In genomic region chr2:28274911-28275685, GRCh38 we compare ENCODE assay signal across 8 cellular contexts.
DNase-seq lines count a peak whose midpoint lies in the region; TF ChIP-seq lines count a peak whose summit lies in the region.

No MANE protein-coding gene starts in this region.

- H3K9me3 Mint-ChIP-seq in T-helper 2 cell treated with Interferon-gamma antibody and Interleukin-4, amounts not matched to agents 5 μg/mL and 100 μg/mL, for 36 hours: no peaks in the 10 kb centered on the region
- H3K9me3 Mint-ChIP-seq in type B pancreatic cell: no peaks in the 10 kb centered on the region
- H3K9me3 Mint-ChIP-seq in activated naive CD8-positive, alpha-beta T cell treated with anti-CD3 and anti-CD28 coated beads for 36 hours: no peaks in the 10 kb centered on the region

- no peak for DNase-seq in T-helper 2 cell treated with Interferon-gamma antibody and Interleukin-4, amounts not matched to agents 5 μg/mL and 100 μg/mL, for 36 hours (ENCODE audit: low spot score)
- DNase-seq in T-helper 2 cell: no peak
- DNase-seq in UCSD-AML1 (lab: John Stamatoyannopoulos, UW; ENCODE audit: unreplicated experiment): peak; percentile 38
- DNase-seq in hepatic stellate cell (ENCODE audit: low spot score): peak; percentile 37
- DNase-seq in type B pancreatic cell (ENCODE audit: extremely low spot score, unreplicated experiment): no peak
- no peak for DNase-seq in NCI-H774 (lab: John Stamatoyannopoulos, UW)
- no peak for DNase-seq in NCI-H2196 treated with DMSO at 0.1 percent for 48 hours (lab: John Stamatoyannopoulos, UW; ENCODE audit: unreplicated experiment)
- DNase-seq in activated naive CD8-positive, alpha-beta T cell treated with anti-CD3 and anti-CD28 coated beads for 36 hours: no peak

- no peak for TF ChIP-seq CTCF in type B pancreatic cell (conservative IDR thresholded peaks at IDR 0.05)

- no peaks in the 10 kb centered on the region for H3K27me3 Mint-ChIP-seq in T-helper 2 cell treated with Interferon-gamma antibody and Interleukin-4, amounts not matched to agents 5 μg/mL and 100 μg/mL, for 36 hours (ENCODE audit: low read depth)
- no peaks in the 10 kb centered on the region for H3K27me3 Mint-ChIP-seq in type B pancreatic cell
- no peaks in the 10 kb centered on the region for H3K27me3 Mint-ChIP-seq in activated naive CD8-positive, alpha-beta T cell treated with anti-CD3 and anti-CD28 coated beads for 36 hours

- H3K4me3 Mint-ChIP-seq in T-helper 2 cell treated with Interferon-gamma antibody and Interleukin-4, amounts not matched to agents 5 μg/mL and 100 μg/mL, for 36 hours: peak overlapping the region; percentile 13
- no peak overlapping the region for H3K4me3 Mint-ChIP-seq in type B pancreatic cell
- H3K4me3 Mint-ChIP-seq in activated naive CD8-positive, alpha-beta T cell treated with anti-CD3 and anti-CD28 coated beads for 36 hours: no peak overlapping the region

- H3K27ac Mint-ChIP-seq in T-helper 2 cell treated with Interferon-gamma antibody and Interleukin-4, amounts not matched to agents 5 μg/mL and 100 μg/mL, for 36 hours: no peak overlapping the region
- peak overlapping the region; percentile 82 for H3K27ac Mint-ChIP-seq in type B pancreatic cell
- H3K27ac Mint-ChIP-seq in activated naive CD8-positive, alpha-beta T cell treated with anti-CD3 and anti-CD28 coated beads for 36 hours: no peak overlapping the region

- peaks cover 6% of the 10 kb centered on the region for H3K36me3 Mint-ChIP-seq in T-helper 2 cell treated with Interferon-gamma antibody and Interleukin-4, amounts not matched to agents 5 μg/mL and 100 μg/mL, for 36 hours (ENCODE audit: low read depth)
- H3K36me3 Mint-ChIP-seq in type B pancreatic cell: peaks cover 9% of the 10 kb centered on the region
- peaks cover 10% of the 10 kb centered on the region for H3K36me3 Mint-ChIP-seq in activated naive CD8-positive, alpha-beta T cell treated with anti-CD3 and anti-CD28 coated beads for 36 hours

- H3K4me1 Mint-ChIP-seq in T-helper 2 cell treated with Interferon-gamma antibody and Interleukin-4, amounts not matched to agents 5 μg/mL and 100 μg/mL, for 36 hours (ENCODE audit: low read depth): peaks cover 48% of the 10 kb centered on the region
- H3K4me1 Mint-ChIP-seq in type B pancreatic cell (ENCODE audit: unreplicated experiment): peaks cover 23% of the 10 kb centered on the region
- H3K4me1 Mint-ChIP-seq in activated naive CD8-positive, alpha-beta T cell treated with anti-CD3 and anti-CD28 coated beads for 36 hours: peaks cover 18% of the 10 kb centered on the region

Comparison
In these comparisons a context has a peak if more than half of its experiments do, and no peak if none do; other contexts are left out.
1. DNase-seq: peak in UCSD-AML1 (single experiment) and hepatic stellate cell (single experiment); none in T-helper 2 cell treated with Interferon-gamma antibody and Interleukin-4, amounts not matched to agents 5 μg/mL and 100 μg/mL, for 36 hours (single experiment), T-helper 2 cell (0 of 5), type B pancreatic cell (single experiment), NCI-H774 (single experiment), NCI-H2196 treated with DMSO at 0.1 percent for 48 hours (single experiment) and activated naive CD8-positive, alpha-beta T cell treated with anti-CD3 and anti-CD28 coated beads for 36 hours (single experiment).